21 cellular contexts compared by ENCODE assay signal in the genomic region with DNA sequence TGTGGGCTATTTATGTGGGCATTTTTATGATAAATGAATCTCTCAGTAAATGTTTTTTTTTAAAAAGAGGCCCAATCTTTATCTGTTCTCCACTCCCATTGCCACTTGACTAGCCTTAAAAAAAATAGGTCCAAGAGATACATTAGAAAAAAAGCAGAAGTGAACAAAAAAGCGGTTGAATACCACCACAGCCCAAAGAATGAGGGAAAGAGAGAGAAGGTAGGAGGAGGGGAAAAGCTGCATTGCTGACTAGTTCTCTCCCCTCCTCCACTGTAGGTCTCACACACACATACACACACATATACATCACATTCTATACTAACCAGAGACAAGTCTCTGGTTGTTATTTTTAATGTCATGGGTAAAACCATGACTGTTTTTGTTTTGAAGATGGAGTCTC.
DNase-seq lines count a peak whose midpoint lies in the region; ATAC-seq and TF ChIP-seq lines count a peak whose summit lies in the region.
"Had no signal": no experiment of that assay in that cellular context is flagged by ENCODE, and none has a peak within 500 bp of the region (broad histone marks: within the 10 kb centered on the region; RNA-seq: fewer than 3 reads in every experiment).

No MANE protein-coding gene starts in this region.

- peak overlapping the region in 1 of 2 experiments; percentile 7 for H3K4me3 ChIP-seq in neutrophil (ENCODE audit: low read depth in 1 of 2, low read length in 1 of 2)
- H3K4me3 ChIP-seq: cardiac muscle cell, SK-N-MC, skin epidermis had no signal

- TF ChIP-seq CTCF in neutrophil (IDR thresholded peaks at IDR 0.05): no peak

- H3K4me1 ChIP-seq in neutrophil (ENCODE audit: control insufficient read depth in 1 of 2, insufficient read depth in 1 of 2, low read depth in 1 of 2, low read length in 1 of 2): peaks cover 39 to 40% of the 10 kb centered on the region in 2 experiments
- H3K4me1 ChIP-seq: foreskin keratinocyte had no signal

- ATAC-seq in GM18909 (IDR thresholded peaks at IDR 0.05; ENCODE audit: poor library complexity, unreplicated experiment): peak; percentile 62
- ATAC-seq in HG02938 (IDR thresholded peaks at IDR 0.05; ENCODE audit: unreplicated experiment): peak; percentile 48
- ATAC-seq: foreskin keratinocyte had no signal

- peaks cover 53% of the 10 kb centered on the region for H3K36me3 ChIP-seq in neutrophil
- H3K36me3 ChIP-seq: cardiac muscle cell had no signal

- DNase-seq in NOMO-1 treated with DMSO at 0.1 percent for 48 hours (lab: John Stamatoyannopoulos, UW; ENCODE audit: unreplicated experiment) (peak; percentile 82), NCI-H1694 (lab: John Stamatoyannopoulos, UW) (no peak), NCI-H187 treated with DMSO at 0.1 percent for 48 hours (lab: John Stamatoyannopoulos, UW) (no peak), NCI-H345 treated with DMSO at 0.1 percent for 48 hours (lab: John Stamatoyannopoulos, UW; ENCODE audit: unreplicated experiment) (no peak)
- DNase-seq in activated naive CD4-positive, alpha-beta T cell treated with anti-CD3 and anti-CD28 coated beads, Interleukin-2, amount 50 U/mL, for 16 hours: no peak
- DNase-seq: activated CD4-positive, CD25-positive, alpha-beta regulatory T cell treated with anti-CD3 and anti-CD28 coated beads, Interleukin-2, amount 50 U/mL, for 72 hours; activated CD8-positive, alpha-beta memory T cell treated with anti-CD3 and anti-CD28 coated beads, Interleukin-2, amount 50 U/mL, for 48 hours; activated naive CD8-positive, alpha-beta T cell treated with anti-CD3 and anti-CD28 coated beads, Interleukin-2, amount 10 ng/mL, durations not matched to agents 7 days and 5 days; foreskin keratinocyte; KG1; mesendoderm; NCI-H2081; NK-92 treated with Interleukin-12 subunit alpha and Interleukin-12 subunit beta, amount 100 ng/mL, for 24 hours; occipital lobe; substantia nigra had no signal

- no peaks in the 10 kb centered on the region for H3K27me3 ChIP-seq in neutrophil
- H3K27me3 ChIP-seq: cardiac muscle cell, foreskin keratinocyte had no signal

- no peaks in the 10 kb centered on the region for H3K9me3 ChIP-seq in neutrophil

- H3K27ac ChIP-seq in neutrophil: peak overlapping the region; percentile 76
- H3K27ac ChIP-seq: cardiac muscle cell, foreskin keratinocyte, SK-N-MC, skin epidermis had no signal
